9 cellular contexts compared by ENCODE assay signal in the genomic region with DNA sequence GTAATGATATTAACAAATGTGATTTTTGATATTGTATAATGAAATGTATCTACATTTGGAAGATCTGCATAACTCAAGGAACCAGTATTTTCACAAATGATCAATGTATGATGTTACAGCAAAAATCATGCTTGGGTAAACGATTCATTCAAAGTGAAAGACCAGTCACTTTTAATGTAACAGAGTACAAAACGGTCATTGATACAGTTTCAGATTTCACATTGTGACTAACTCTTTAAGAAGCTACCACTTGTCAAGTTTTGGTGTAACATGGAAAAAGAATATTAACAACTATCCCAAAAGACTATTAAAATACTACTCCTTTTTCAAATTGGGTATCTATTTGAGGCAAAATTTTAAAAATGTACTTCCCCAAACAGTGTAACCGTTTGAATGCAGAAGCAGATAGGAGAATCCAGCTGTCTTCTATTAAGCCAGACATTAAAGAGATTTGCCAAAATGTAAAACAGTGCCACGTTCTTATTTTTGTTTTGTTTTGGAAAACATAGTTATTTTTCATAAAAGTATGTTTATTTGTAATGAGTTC. TPM values are rescaled to one million over a fixed set of nuclear protein-coding genes. Genes with fewer than 3 reads are reported as not detected.
DNase-seq lines count a peak whose midpoint lies in the region; ATAC-seq and TF ChIP-seq lines count a peak whose summit lies in the region.
"Had no signal": no experiment of that assay in that cellular context is flagged by ENCODE, and none has a peak within 500 bp of the region (broad histone marks: within the 10 kb centered on the region; RNA-seq: fewer than 3 reads in every experiment).

No MANE protein-coding gene starts in this region.

- H3K27me3 Mint-ChIP-seq in HFFc6 (ENCODE audit: insufficient read depth): no peaks in the 10 kb centered on the region; the same call in 1 of the 2 replicates
- no peaks in the 10 kb centered on the region for H3K27me3 Mint-ChIP-seq in T-cell

- H3K9me2 ChIP-seq in hepatocyte (replicated peaks; ENCODE audit: insufficient read depth): no peaks in the 10 kb centered on the region

- H3K4me3 Mint-ChIP-seq in HFFc6: peak overlapping the region; percentile 69
- H3K4me3 Mint-ChIP-seq in T-cell: no peak overlapping the region

- no peak for ATAC-seq in T-cell (replicated peaks in 1 of 4)
- no peak for ATAC-seq in GM18867 (IDR thresholded peaks at IDR 0.05; ENCODE audit: unreplicated experiment)
- ATAC-seq in HG03521 (IDR thresholded peaks at IDR 0.05; ENCODE audit: unreplicated experiment): no peak

- no peak overlapping the region for H3K4me3 ChIP-seq in hepatocyte
- H3K4me3 ChIP-seq: uterus had no signal

- H3K27ac Mint-ChIP-seq in HFFc6 (peak overlapping the region; percentile 52; the same call in 1 of the 2 replicates), T-cell (peak overlapping the region; percentile 12 to 64)

- peaks cover 25% of the 10 kb centered on the region for H3K4me1 ChIP-seq in hepatocyte (ENCODE audit: insufficient read depth)

- no peaks in the 10 kb centered on the region for H3K36me3 ChIP-seq in hepatocyte (replicated peaks; ENCODE audit: insufficient read depth, low read depth)
- H3K36me3 ChIP-seq: uterus had no signal

- DNase-seq in CD1c-positive myeloid dendritic cell (ENCODE audit: extremely low spot score) (peak; percentile 44), HFFc6 (peak; percentile 18), T-cell (no peak), hepatocyte (ENCODE audit: low spot score) (no peak), HPDE6-E6E7 (ENCODE audit: extremely low spot score) (no peak), AG20443 (ENCODE audit: low spot score) (no peak)
- DNase-seq: uterus had no signal

- no peak overlapping the region for H2AFZ ChIP-seq in hepatocyte

- peaks cover 17% of the 10 kb centered on the region for H4K20me1 ChIP-seq in hepatocyte (ENCODE audit: insufficient read depth, poor library complexity, severe bottlenecking)

- TF ChIP-seq CTCF in HFFc6 (IDR thresholded peaks at IDR 0.05) (no peak), hepatocyte (IDR thresholded peaks at IDR 0.05; ENCODE audit: poor library complexity) (no peak)

- POLR2A ChIA-PET in T-cell (lab: Charles Lee): interaction anchor here in 1 of 2 donors (0.6 to 1.1 kb wide), 5 partner anchors 31 to 183 kb away, joined by 3 to 22 read pairs (median 4); a partner anchor contains a TSS

- peaks cover 97% of the 10 kb centered on the region for H3K79me2 ChIP-seq in hepatocyte

- CTCF ChIA-PET in T-cell (lab: Charles Lee): interaction anchor here (0.9 to 5.2 kb wide), 10 partner anchors 8 to 116 kb away, joined by 3 to 61 read pairs (median 8); a partner anchor contains a TSS

- H3K9me3 Mint-ChIP-seq in HFFc6 (no peaks in the 10 kb centered on the region), T-cell (no peaks in the 10 kb centered on the region)

- WGBS in hepatocyte (ENCODE audit: low lambda C conversion rate, missing lambda C conversion rate): 55% methylated on average over 4 of the region's 4 CpGs

- no peaks in the 10 kb centered on the region for H3K9me3 ChIP-seq in hepatocyte (ENCODE audit: low read depth)
- H3K9me3 ChIP-seq: uterus had no signal

- H3K4me2 ChIP-seq in hepatocyte: peak overlapping the region; percentile 14

- peaks cover 88% of the 10 kb centered on the region for H3K4me1 Mint-ChIP-seq in HFFc6 (ENCODE audit: low read depth)
- peaks cover 69 to 78% (median 75%) of the 10 kb centered on the region in 3 donors for H3K4me1 Mint-ChIP-seq in T-cell

- peak overlapping the region; percentile 76 for H3K27ac ChIP-seq in hepatocyte

- peaks cover 12% of the 10 kb centered on the region; the same call in 1 of the 2 replicates for H3K36me3 Mint-ChIP-seq in HFFc6 (ENCODE audit: low read depth)
- peaks cover 8% of the 10 kb centered on the region for H3K36me3 Mint-ChIP-seq in T-cell

- no peaks in the 10 kb centered on the region for H3K27me3 ChIP-seq in hepatocyte
- H3K27me3 ChIP-seq: uterus had no signal

RNA-seq across cellular contexts. Expression of a gene that starts 31.7 kb away (rescaled TPM):
- 10 to 100 TPM; 29.0 to 51.3 (median 35.6) TPM for total RNA-seq in HFFc6 (2021; fragmentation: NEBNext Ultra II Directional; extraction: Animal tissue kit (Norgen Biotek cat#: 25700))
- total RNA-seq in T-cell (100 to 1,000 TPM; 232 to 391 (median 281) TPM), hepatocyte (80.9 and 82.8 TPM in 2 replicates)
- polyA plus RNA-seq in hepatocyte: 55.6 and 61.0 TPM in 2 replicates

Comparison
In these comparisons a context has a peak if more than half of its experiments do, and no peak if none do; other contexts are left out.
1. DNase-seq: peak in CD1c-positive myeloid dendritic cell (single experiment) and HFFc6 (single experiment); none in T-cell (0 of 34), hepatocyte (single experiment), HPDE6-E6E7 (single experiment) and AG20443 (single experiment).